ENCODE assay signal across 11 cellular contexts in the genomic region with DNA sequence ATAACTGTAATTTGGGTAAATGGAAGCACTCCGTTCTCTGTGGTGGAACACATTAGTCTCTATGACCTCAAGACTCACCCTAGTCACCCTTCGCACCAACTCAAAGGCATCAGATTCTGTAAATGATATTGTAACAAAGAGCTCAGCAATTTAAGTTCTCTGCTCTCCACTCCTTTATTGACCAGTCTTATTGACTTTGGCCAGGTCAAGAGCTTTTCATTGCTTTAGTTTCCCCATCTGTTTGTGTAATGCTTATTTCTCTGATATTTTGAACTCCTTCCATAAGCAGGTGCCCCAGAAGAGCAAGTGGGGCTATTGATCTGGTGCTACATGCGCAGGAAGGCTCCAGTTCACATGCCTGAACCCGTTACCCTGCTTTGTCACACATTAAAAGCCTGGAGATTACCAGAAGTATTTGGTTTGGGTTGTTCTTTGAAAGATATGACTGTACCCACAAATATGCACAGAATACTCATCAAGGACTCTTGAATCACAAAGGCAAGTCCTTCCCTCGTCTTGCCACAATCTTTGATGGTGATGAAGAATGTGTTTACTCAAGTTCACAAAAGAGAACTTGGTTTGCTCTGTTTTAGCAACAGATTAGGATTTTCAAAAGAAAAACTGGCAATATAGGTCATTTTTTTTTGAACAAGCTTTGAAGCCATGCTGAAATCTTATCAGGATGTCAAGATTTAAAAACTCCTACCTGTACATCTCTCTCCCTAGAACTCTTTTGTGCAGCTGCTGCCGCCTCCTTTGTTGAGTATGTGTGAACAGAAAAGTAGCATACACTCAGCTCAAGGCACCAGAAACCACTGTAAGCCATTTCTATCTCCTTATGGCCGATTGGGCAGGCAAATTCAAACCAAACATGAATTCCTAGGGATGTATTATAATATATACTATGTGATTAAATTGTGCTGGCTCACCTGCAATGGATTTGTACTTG.
DNase-seq lines count a peak whose midpoint lies in the region; ATAC-seq and TF ChIP-seq lines count a peak whose summit lies in the region.
"Had no signal": no experiment of that assay in that cellular context is flagged by ENCODE, and none has a peak within 500 bp of the region (broad histone marks: within the 10 kb centered on the region; RNA-seq: fewer than 3 reads in every experiment).

No MANE protein-coding gene starts in this region.

- peaks cover 2 to 5% of the 10 kb centered on the region in 2 donors for H3K27me3 Mint-ChIP-seq in T-cell

- H3K4ac ChIP-seq in mesendoderm (ENCODE audit: low read depth, low read length): no peak overlapping the region

- H3K4me2 ChIP-seq in mesendoderm (ENCODE audit: low read length): no peak overlapping the region
- H3K4me2 ChIP-seq: PC-9 had no signal

- H3K36me3 ChIP-seq in brain microvascular endothelial cell (replicated peaks) (no peaks in the 10 kb centered on the region), mesendoderm (ENCODE audit: control insufficient read depth, insufficient read depth, low read length) (no peaks in the 10 kb centered on the region)
- H3K36me3 ChIP-seq: suprapubic skin had no signal

- TF ChIP-seq CTCF in AG10803 (conservative IDR thresholded peaks at IDR 0.05; ENCODE audit: low read length): no peak
- no peak for TF ChIP-seq CTCF in brain microvascular endothelial cell (IDR thresholded peaks at IDR 0.05; ENCODE audit: low read depth, low read length, missing control alignments)

- no peak overlapping the region for H4K5ac ChIP-seq in mesendoderm (ENCODE audit: low read length)

- CTCF ChIA-PET in T-cell (lab: Charles Lee): interaction anchor here in 1 of 2 donors (0.6 kb wide), 2 partner anchors 25 to 369 kb away, joined by 4 to 6 read pairs; no protein-coding TSS in a partner anchor

- H3K27ac Mint-ChIP-seq in T-cell: no peak overlapping the region

- H3K4me3 Mint-ChIP-seq in T-cell: no peak overlapping the region

- WGBS in mesendoderm (ENCODE audit: extremely low coverage, insufficient coverage, low lambda C conversion rate): no CpG with 5 or more reads among the region's 7 CpGs

- ATAC-seq in HG03571 (IDR thresholded peaks at IDR 0.05; ENCODE audit: unreplicated experiment) (no peak), T-cell (replicated peaks in 1 of 4) (no peak)

- no peaks in the 10 kb centered on the region for H3K4me1 Mint-ChIP-seq in T-cell

- H3K79me1 ChIP-seq in mesendoderm (ENCODE audit: low read length): no peaks in the 10 kb centered on the region

- in situ Hi-C loops in brain microvascular endothelial cell (cut with HindIII; ENCODE audit: low pct_ligation_motif_present, low sequenced_read_pairs): no loop called here

- H2AK5ac ChIP-seq in mesendoderm (ENCODE audit: low read length): no peak overlapping the region

- H3K79me2 ChIP-seq in mesendoderm (ENCODE audit: control insufficient read depth, insufficient read depth, low read length): no peaks in the 10 kb centered on the region

- no peak overlapping the region for H3K23ac ChIP-seq in mesendoderm (ENCODE audit: low read length)

- no peaks in the 10 kb centered on the region for H3K4me1 ChIP-seq in mesendoderm (ENCODE audit: control insufficient read depth, low read depth, low read length)
- H3K4me1 ChIP-seq: suprapubic skin had no signal

- H3K9me3 Mint-ChIP-seq in T-cell: no peaks in the 10 kb centered on the region

- peak overlapping the region; percentile 55 for H3K27ac ChIP-seq in brain microvascular endothelial cell
- no peak overlapping the region for H3K27ac ChIP-seq in mesendoderm (ENCODE audit: low read depth, low read length)
- H3K27ac ChIP-seq: PC-9, suprapubic skin had no signal

- H3K18ac ChIP-seq in mesendoderm (ENCODE audit: low read length): peak overlapping the region; percentile 51

- DNase-seq in AG10803 (ENCODE audit: low read depth) (peak; percentile 77), HT1080 (ENCODE audit: low read depth) (peak; percentile 89), brain microvascular endothelial cell (peak; percentile 86), mesendoderm (peak; percentile 27), 8988T (no peak), T-cell (no peak), NCI-H82 treated with DMSO at 0.1 percent for 48 hours (lab: John Stamatoyannopoulos, UW; ENCODE audit: unreplicated experiment) (no peak)
- DNase-seq: cortex of kidney, PC-9 had no signal

- POLR2A ChIA-PET in T-cell (lab: Charles Lee): no interaction called here

- H3K4me3 ChIP-seq in AG10803 (ENCODE audit: low read length): no peak overlapping the region
- H3K4me3 ChIP-seq in brain microvascular endothelial cell (ENCODE audit: low read depth, low read length): no peak overlapping the region
- H3K4me3 ChIP-seq in mesendoderm (ENCODE audit: low read length): no peak overlapping the region
- H3K4me3 ChIP-seq: PC-9, suprapubic skin had no signal

- no peak overlapping the region for H2BK15ac ChIP-seq in mesendoderm (replicated peaks; ENCODE audit: low read depth)

- no peak overlapping the region for H3K9ac ChIP-seq in mesendoderm (ENCODE audit: low read length)

- no peaks in the 10 kb centered on the region for H3K36me3 Mint-ChIP-seq in T-cell

- no peak overlapping the region for H2BK120ac ChIP-seq in mesendoderm (ENCODE audit: low read depth, low read length)

- no peak overlapping the region for H2BK5ac ChIP-seq in mesendoderm (ENCODE audit: low read length)

- H4K8ac ChIP-seq in mesendoderm (ENCODE audit: low read depth, low read length): no peak overlapping the region

- H3K27me3 ChIP-seq in brain microvascular endothelial cell (replicated peaks) (no peaks in the 10 kb centered on the region), mesendoderm (ENCODE audit: insufficient read depth, low read length, poor library complexity) (no peaks in the 10 kb centered on the region)
- H3K27me3 ChIP-seq: suprapubic skin had no signal

- no peak overlapping the region for H3K56ac ChIP-seq in mesendoderm (ENCODE audit: low read length)

Comparison
In these comparisons a context has a peak if more than half of its experiments do, and no peak if none do; other contexts are left out.
1. DNase-seq: peak in AG10803 (single experiment), HT1080 (single experiment), brain microvascular endothelial cell (single experiment) and mesendoderm (single experiment); none in 8988T (single experiment), T-cell (0 of 34) and NCI-H82 treated with DMSO at 0.1 percent for 48 hours (single experiment).